15 cellular contexts compared by ENCODE assay signal in the genomic region with DNA sequence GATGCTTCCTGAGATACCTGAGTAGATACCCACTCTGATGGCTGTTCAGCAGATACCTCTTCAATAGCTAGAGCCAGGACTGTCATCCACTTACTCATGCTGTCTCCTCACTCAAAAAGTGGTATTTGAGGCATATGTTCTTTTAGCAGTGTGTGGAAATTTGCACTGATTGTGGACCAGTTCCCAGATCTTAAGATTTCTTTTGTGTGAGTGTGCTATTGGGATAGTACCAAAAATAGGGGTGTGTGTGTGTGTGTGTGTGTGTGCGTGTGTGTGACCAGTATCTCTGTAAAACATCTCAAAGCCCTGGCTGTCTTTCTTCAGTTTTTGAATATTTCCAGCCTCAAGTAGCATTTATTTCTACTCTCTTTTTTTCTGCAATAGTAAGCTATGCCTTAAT.
DNase-seq lines count a peak whose midpoint lies in the region; ATAC-seq and TF ChIP-seq lines count a peak whose summit lies in the region.
"Had no signal": no experiment of that assay in that cellular context is flagged by ENCODE, and none has a peak within 500 bp of the region (broad histone marks: within the 10 kb centered on the region; RNA-seq: fewer than 3 reads in every experiment).

No MANE protein-coding gene starts in this region.

- H3K27me3 Mint-ChIP-seq in activated CD8-positive, alpha-beta T cell treated with anti-CD3 and anti-CD28 coated beads for 36 hours = no peaks in the 10 kb centered on the region
- no peaks in the 10 kb centered on the region for H3K27me3 Mint-ChIP-seq in activated CD8-positive, alpha-beta memory T cell treated with anti-CD3 and anti-CD28 coated beads, Interleukin-2, amount 10 ng/mL, durations not matched to agents 7 days and 5 days
- H3K27me3 Mint-ChIP-seq in H9 (ENCODE audit: low read depth) = peaks cover 25% of the 10 kb centered on the region

- no peak overlapping the region for H2BK12ac ChIP-seq in H9 (ENCODE audit: insufficient read length, low read depth, low read length)

- H3K9me3 Mint-ChIP-seq in activated CD8-positive, alpha-beta T cell treated with anti-CD3 and anti-CD28 coated beads for 36 hours = no peaks in the 10 kb centered on the region
- H3K9me3 Mint-ChIP-seq in activated CD8-positive, alpha-beta memory T cell treated with anti-CD3 and anti-CD28 coated beads, Interleukin-2, amount 10 ng/mL, durations not matched to agents 7 days and 5 days (ENCODE audit: low read depth) = peaks cover 5% of the 10 kb centered on the region
- H3K9me3 Mint-ChIP-seq in H9 = no peaks in the 10 kb centered on the region

- H3K9me3 ChIP-seq in H9 (ENCODE audit: control insufficient read depth, low read depth, low read length) = no peaks in the 10 kb centered on the region

- no peaks in the 10 kb centered on the region for H3K79me2 ChIP-seq in H9 (ENCODE audit: insufficient read depth, low read length)

- no peak overlapping the region for H3K4me3 Mint-ChIP-seq in activated CD8-positive, alpha-beta T cell treated with anti-CD3 and anti-CD28 coated beads for 36 hours
- H3K4me3 Mint-ChIP-seq in activated CD8-positive, alpha-beta memory T cell treated with anti-CD3 and anti-CD28 coated beads, Interleukin-2, amount 10 ng/mL, durations not matched to agents 7 days and 5 days = no peak overlapping the region
- no peak overlapping the region for H3K4me3 Mint-ChIP-seq in H9
- H3K4me3 Mint-ChIP-seq: CD14-positive monocyte; CD8-positive, alpha-beta T cell had no signal

- H4K5ac ChIP-seq in H9 (ENCODE audit: insufficient read length, low read depth, low read length) = no peak overlapping the region

- H3K4me2 ChIP-seq in H9 (ENCODE audit: insufficient read depth, insufficient read length, low read length) = no peak overlapping the region

- H3K4me1 ChIP-seq in foreskin keratinocyte (no peaks in the 10 kb centered on the region), H9 (ENCODE audit: insufficient read depth, low read length) (no peaks in the 10 kb centered on the region)

- H3K4me1 Mint-ChIP-seq in activated CD8-positive, alpha-beta T cell treated with anti-CD3 and anti-CD28 coated beads for 36 hours (ENCODE audit: low read depth) = no peaks in the 10 kb centered on the region
- no peaks in the 10 kb centered on the region for H3K4me1 Mint-ChIP-seq in activated CD8-positive, alpha-beta memory T cell treated with anti-CD3 and anti-CD28 coated beads, Interleukin-2, amount 10 ng/mL, durations not matched to agents 7 days and 5 days
- peaks cover 0 to 6% of the 10 kb centered on the region in 2 experiments; a peak in 2 of 4 replicates for H3K4me1 Mint-ChIP-seq in H9
- H3K4me1 Mint-ChIP-seq: CD14-positive monocyte had no signal

- no peak overlapping the region for H3K4ac ChIP-seq in H9 (ENCODE audit: low read depth, low read length)

- H4K20me1 ChIP-seq in H9 (ENCODE audit: control insufficient read depth, insufficient read depth, insufficient read length) = no peaks in the 10 kb centered on the region

- no peak overlapping the region for H4K8ac ChIP-seq in H9 (replicated peaks; ENCODE audit: insufficient read length, low read depth, low read length)

- no peak overlapping the region for H3K56ac ChIP-seq in H9 (ENCODE audit: insufficient read length, low read depth, low read length)

- no peak overlapping the region for H3K14ac ChIP-seq in H9 (ENCODE audit: insufficient read depth, low read length)

- no peaks in the 10 kb centered on the region for H3K36me3 Mint-ChIP-seq in activated CD8-positive, alpha-beta T cell treated with anti-CD3 and anti-CD28 coated beads for 36 hours (ENCODE audit: low read depth)
- H3K36me3 Mint-ChIP-seq in activated CD8-positive, alpha-beta memory T cell treated with anti-CD3 and anti-CD28 coated beads, Interleukin-2, amount 10 ng/mL, durations not matched to agents 7 days and 5 days = no peaks in the 10 kb centered on the region
- H3K36me3 Mint-ChIP-seq in H9 (ENCODE audit: insufficient read depth in 1 of 3, low read depth in 3 of 3) = no peaks in the 10 kb centered on the region
- H3K36me3 Mint-ChIP-seq: CD14-positive monocyte; CD8-positive, alpha-beta T cell had no signal

- no peak overlapping the region for H2BK15ac ChIP-seq in H9 (ENCODE audit: low read depth, low read length)

- H2AFZ ChIP-seq in H9 (ENCODE audit: low read length) = no peak overlapping the region

- H3K18ac ChIP-seq in H9 (ENCODE audit: insufficient read length, low read depth, low read length) = no peak overlapping the region

- H3K79me1 ChIP-seq in H9 (ENCODE audit: insufficient read depth, low read depth, low read length, poor library complexity, severe bottlenecking) = no peaks in the 10 kb centered on the region

- H3K27ac ChIP-seq in foreskin keratinocyte = no peak overlapping the region
- H3K27ac ChIP-seq in H9 (ENCODE audit: insufficient read length, low read depth, low read length) = no peak overlapping the region
- H3K27ac ChIP-seq: 22Rv1 had no signal

- no peak overlapping the region for H3T11ph ChIP-seq in H9 (ENCODE audit: low read length)

- in situ Hi-C loops in astrocyte of the spinal cord (cut with HindIII; ENCODE audit: low sequenced_read_pairs) = no loop called here

- H3K4me3 ChIP-seq in astrocyte of the spinal cord (ENCODE audit: low read depth, low read length) (no peak overlapping the region), skeletal muscle cell (ENCODE audit: low read depth, low read length) (no peak overlapping the region)

- no peaks in the 10 kb centered on the region for H3K23me2 ChIP-seq in H9 (ENCODE audit: insufficient read length, low read depth, low read length, poor library complexity, severe bottlenecking)

- no CpG with 5 or more reads among the region's 1 CpG for WGBS in H9 (ENCODE audit: extremely low coverage, insufficient read length, low lambda C conversion rate)

- no peak overlapping the region for H2BK5ac ChIP-seq in H9 (ENCODE audit: insufficient read length, low read length)

- H3K23ac ChIP-seq in H9 (ENCODE audit: insufficient read length, low read depth, low read length) = no peak overlapping the region

- no peaks in the 10 kb centered on the region for H3K27me3 ChIP-seq in foreskin keratinocyte
- no peaks in the 10 kb centered on the region for H3K27me3 ChIP-seq in H9 (ENCODE audit: insufficient read depth, low read length)

- no peak overlapping the region for H3K9ac ChIP-seq in H9 (ENCODE audit: extremely low read depth, insufficient read length, low read length)

- CTCF ChIA-PET in activated CD8-positive, alpha-beta T cell treated with anti-CD3 and anti-CD28 coated beads for 36 hours (lab: Charles Lee) = no interaction called here
- CTCF ChIA-PET in activated CD8-positive, alpha-beta memory T cell treated with anti-CD3 and anti-CD28 coated beads, Interleukin-2, amount 10 ng/mL, durations not matched to agents 7 days and 5 days (lab: Charles Lee) = no interaction called here

- H3K27ac Mint-ChIP-seq in activated CD8-positive, alpha-beta T cell treated with anti-CD3 and anti-CD28 coated beads for 36 hours = no peak overlapping the region
- no peak overlapping the region for H3K27ac Mint-ChIP-seq in activated CD8-positive, alpha-beta memory T cell treated with anti-CD3 and anti-CD28 coated beads, Interleukin-2, amount 10 ng/mL, durations not matched to agents 7 days and 5 days
- H3K27ac Mint-ChIP-seq in H9 = no peak overlapping the region
- H3K27ac Mint-ChIP-seq: CD14-positive monocyte; CD8-positive, alpha-beta T cell had no signal

- DNase-seq in HCEC 1CT (peak; percentile 48), astrocyte of the spinal cord (ENCODE audit: low read depth, low spot score) (peak; percentile 2), foreskin keratinocyte (no peak), skeletal muscle cell (ENCODE audit: low read depth) (peak; percentile 82), H9 (no peak)
- DNase-seq in activated CD8-positive, alpha-beta T cell treated with anti-CD3 and anti-CD28 coated beads for 36 hours = no peak
- DNase-seq in activated CD8-positive, alpha-beta memory T cell treated with anti-CD3 and anti-CD28 coated beads, Interleukin-2, amount 10 ng/mL, durations not matched to agents 7 days and 5 days = no peak
- DNase-seq: CD8-positive, alpha-beta T cell; COR-L47; DMS153; DMS79 treated with DMSO at 0.1 percent for 48 hours; EL had no signal

- no peak overlapping the region for H4K91ac ChIP-seq in H9 (ENCODE audit: insufficient read length, low read depth, low read length)

- no peak overlapping the region for H2AK5ac ChIP-seq in H9 (ENCODE audit: insufficient read length, low read length)

- no peak for TF ChIP-seq CTCF in astrocyte of the spinal cord (IDR thresholded peaks at IDR 0.05; ENCODE audit: low read depth, low read length)
- no peak for TF ChIP-seq CTCF in foreskin keratinocyte (conservative IDR thresholded peaks at IDR 0.05)
- TF ChIP-seq CTCF in activated CD8-positive, alpha-beta T cell treated with anti-CD3 and anti-CD28 coated beads for 36 hours (IDR thresholded peaks at IDR 0.05) = no peak
- TF ChIP-seq CTCF in H9 (conservative IDR thresholded peaks at IDR 0.05) = no peak

- POLR2A ChIA-PET in activated CD8-positive, alpha-beta T cell treated with anti-CD3 and anti-CD28 coated beads for 36 hours (lab: Charles Lee) = no interaction called here

- no peak overlapping the region for H2BK20ac ChIP-seq in H9 (ENCODE audit: low read depth, low read length, poor library complexity, severe bottlenecking)

- H2BK120ac ChIP-seq in H9 (ENCODE audit: low read depth, low read length, poor library complexity, severe bottlenecking) = no peak overlapping the region

- ATAC-seq in foreskin keratinocyte = peak; percentile 12
- ATAC-seq in activated CD8-positive, alpha-beta T cell treated with anti-CD3 and anti-CD28 coated beads for 36 hours = no peak
- no peak for ATAC-seq in activated CD8-positive, alpha-beta memory T cell treated with anti-CD3 and anti-CD28 coated beads, Interleukin-2, amount 10 ng/mL, durations not matched to agents 7 days and 5 days
- ATAC-seq: CD8-positive, alpha-beta T cell; HCT116 had no signal

- intact Hi-C loops in activated CD8-positive, alpha-beta T cell treated with anti-CD3 and anti-CD28 coated beads for 36 hours (cut with micrococcal nuclease) = no loop called here

Comparison
In these comparisons a context has a peak if more than half of its experiments do, and no peak if none do; other contexts are left out.
1. DNase-seq: peak in HCEC 1CT (single experiment), astrocyte of the spinal cord (single experiment) and skeletal muscle cell (single experiment); none in foreskin keratinocyte (0 of 2), activated CD8-positive, alpha-beta T cell treated with anti-CD3 and anti-CD28 coated beads for 36 hours (single experiment), activated CD8-positive, alpha-beta memory T cell treated with anti-CD3 and anti-CD28 coated beads, Interleukin-2, amount 10 ng/mL, durations not matched to agents 7 days and 5 days (single experiment) and H9 (single experiment).